Comparison of ENCODE assay signal across 8 cellular contexts in genomic region chr7:100190059-100190711, GRCh38. TPM values are rescaled to one million over a fixed set of nuclear protein-coding genes. Genes with fewer than 3 reads are reported as not detected.
DNase-seq lines count a peak whose midpoint lies in the region; ATAC-seq and TF ChIP-seq lines count a peak whose summit lies in the region.

No MANE protein-coding gene starts in this region.

- no peak overlapping the region for H3K4me3 ChIP-seq in liver (ENCODE audit: low read depth in 1 of 3, low read length in 3 of 3)

- no peaks in the 10 kb centered on the region for H3K9me3 Mint-ChIP-seq in activated T-helper 17 cell treated with anti-CD3 and anti-CD28 coated beads, Interleukin-2, amount 50 U/mL, for 72 hours

- intact Hi-C loops in posterior vena cava (cut with DNase I), result loop anchor here in 1 of 2 donors (10.0 kb wide), 1 partner anchor 1045 kb away; the partner anchor contains the start of gene SMURF1

- H3K9me3 ChIP-seq in liver (ENCODE audit: control insufficient read depth in 4 of 4, low read length in 3 of 4), result no peaks in the 10 kb centered on the region

- no peaks in the 10 kb centered on the region for H3K36me3 Mint-ChIP-seq in activated T-helper 17 cell treated with anti-CD3 and anti-CD28 coated beads, Interleukin-2, amount 50 U/mL, for 72 hours (ENCODE audit: low read depth)

- no peak overlapping the region for H3K9ac ChIP-seq in liver (ENCODE audit: low read depth in 1 of 2, low read length in 2 of 2)

- no peak overlapping the region for H3K27ac ChIP-seq in liver (ENCODE audit: low read depth in 1 of 2, low read length in 2 of 2)

- H3K4me3 Mint-ChIP-seq in activated T-helper 17 cell treated with anti-CD3 and anti-CD28 coated beads, Interleukin-2, amount 50 U/mL, for 72 hours, result no peak overlapping the region

- DNase-seq in GM10266 (ENCODE audit: extremely low spot score), result peak; percentile 23
- DNase-seq in HT1080 (ENCODE audit: low read depth), result peak; percentile 33
- DNase-seq in posterior vena cava (ENCODE audit: low spot score), result no peak
- DNase-seq in stimulated activated CD8-positive, alpha-beta memory T cell treated with anti-CD3 and anti-CD28 coated beads, Interleukin-4, amount 100 ng/mL, for 48 hours, result no peak

- H3K27ac Mint-ChIP-seq in activated T-helper 17 cell treated with anti-CD3 and anti-CD28 coated beads, Interleukin-2, amount 50 U/mL, for 72 hours, result peak overlapping the region; percentile 53

- no peaks in the 10 kb centered on the region for H3K36me3 ChIP-seq in liver (ENCODE audit: control insufficient read depth in 4 of 4, insufficient read depth in 3 of 4, low read depth in 1 of 4, low read length in 3 of 4)

- peaks cover 6% of the 10 kb centered on the region for H3K4me1 Mint-ChIP-seq in activated T-helper 17 cell treated with anti-CD3 and anti-CD28 coated beads, Interleukin-2, amount 50 U/mL, for 72 hours

- no peaks in the 10 kb centered on the region for H3K4me1 ChIP-seq in liver (ENCODE audit: control insufficient read depth in 4 of 4, insufficient read depth in 4 of 4, low read length in 3 of 4)

- peak; percentile 73 to 81 for TF ChIP-seq RAD21 in liver (IDR thresholded peaks at IDR 0.05)

- no peaks in the 10 kb centered on the region for H3K27me3 ChIP-seq in liver (ENCODE audit: control insufficient read depth in 4 of 4, insufficient read depth in 4 of 4, low read length in 3 of 4)

- no peaks in the 10 kb centered on the region for H3K27me3 Mint-ChIP-seq in activated T-helper 17 cell treated with anti-CD3 and anti-CD28 coated beads, Interleukin-2, amount 50 U/mL, for 72 hours

- 40% methylated on average over 4 of the region's 4 CpGs for WGBS in liver

- TF ChIP-seq CTCF in GM10266 (IDR thresholded peaks at IDR 0.05; ENCODE audit: control insufficient read depth, insufficient read depth, low read depth, missing control alignments), result peak; percentile 57
- TF ChIP-seq CTCF in liver (IDR thresholded peaks at IDR 0.05; ENCODE audit: low read depth, low read length, missing input control), result peak; percentile 40

- ATAC-seq in activated T-helper 17 cell treated with anti-CD3 and anti-CD28 coated beads, Interleukin-2, amount 50 U/mL, for 72 hours (replicated peaks), result peak; percentile 80
- no peak for ATAC-seq in HG03442 (IDR thresholded peaks at IDR 0.05; ENCODE audit: unreplicated experiment)
- ATAC-seq in HG03135 (IDR thresholded peaks at IDR 0.05; ENCODE audit: unreplicated experiment), result no peak

TF ChIP-seq in liver, 16 proteins besides CTCF, POLR2A, EP300 and RAD21:
- TF ChIP-seq EGR1 (IDR thresholded peaks at IDR 0.05; ENCODE audit: low read depth in 2 of 2), result no peak
- no peak for TF ChIP-seq NR2F2 (IDR thresholded peaks at IDR 0.05)
- TF ChIP-seq REST (IDR thresholded peaks at IDR 0.05), result no peak
- TF ChIP-seq HNF4A (conservative IDR thresholded peaks at IDR 0.05), result no peak
- no peak for TF ChIP-seq YY1 (IDR thresholded peaks at IDR 0.05)
- no peak for TF ChIP-seq FOXA1 (IDR thresholded peaks at IDR 0.05)
- no peak for TF ChIP-seq HNF4G (IDR thresholded peaks at IDR 0.05)
- no peak for TF ChIP-seq FOXA2 (IDR thresholded peaks at IDR 0.05)
- no peak for TF ChIP-seq JUND (IDR thresholded peaks at IDR 0.05)
- TF ChIP-seq ZBTB33 (IDR thresholded peaks at IDR 0.05), result no peak
- TF ChIP-seq ATF3 (IDR thresholded peaks at IDR 0.05), result no peak

RNA-seq across cellular contexts. Expression of gene STAG3, which starts 12.5 kb away (rescaled TPM):
- 0.10 and 0.23 TPM in 2 replicates for total RNA-seq in HT1080 (2014; rRNA removed; shearing (Covaris generic))
- 0.08 and 0.11 TPM in 2 replicates for polyA plus RNA-seq in HT1080 (2015; cell fraction: cytosol; rRNA removed)
- 0.07 and 2.1 TPM in 2 replicates for polyA plus RNA-seq in HT1080 (2015; cell fraction: nucleus; rRNA removed)
- 10 to 100 TPM in 1 of 2 donors, 1 to 10 TPM in 1; 7.8 to 22.1 TPM for total RNA-seq in activated T-helper 17 cell treated with anti-CD3 and anti-CD28 coated beads, Interleukin-2, amount 50 U/mL, for 72 hours
- total RNA-seq in liver (1 to 10 TPM in 1 of 2 donors, under 1 TPM in 1; 0.28 to 1.1 TPM), posterior vena cava (1 to 10 TPM in 1 of 2 donors, under 1 TPM in 1; 0.52 to 1.2 TPM)
- polyA plus RNA-seq in liver, result 1 to 10 TPM; 5.4 to 7.0 TPM

RNA-seq across cellular contexts. Expression of gene GPC2, which starts 13.0 kb away (rescaled TPM):
- 0.51 TPM in 1 of 2 replicates, not detected in the other for total RNA-seq in HT1080 (2014; rRNA removed; shearing (Covaris generic))
- 0.26 and 0.53 TPM in 2 replicates for polyA plus RNA-seq in HT1080 (2015; cell fraction: cytosol; rRNA removed)
- 1.5 and 1.6 TPM in 2 replicates for polyA plus RNA-seq in HT1080 (2015; cell fraction: nucleus; rRNA removed)
- total RNA-seq in activated T-helper 17 cell treated with anti-CD3 and anti-CD28 coated beads, Interleukin-2, amount 50 U/mL, for 72 hours, result 1 to 10 TPM; 2.8 to 4.9 TPM
- under 1 TPM; 0.33 to 0.79 TPM for total RNA-seq in liver
- polyA plus RNA-seq in liver, result under 1 TPM in 1 of 2 donors, not detected in 1; 0.14 TPM
- 1 to 10 TPM in 1 of 2 donors, under 1 TPM in 1; 0.81 to 1.2 TPM for total RNA-seq in posterior vena cava

RNA-seq across cellular contexts. Expression of gene GAL3ST4, which starts 21.8 kb away (rescaled TPM):
- 0.34 and 0.37 TPM in 2 replicates for total RNA-seq in HT1080 (2014; rRNA removed; shearing (Covaris generic))
- 0.56 and 0.73 TPM in 2 replicates for polyA plus RNA-seq in HT1080 (2015; cell fraction: cytosol; rRNA removed)
- polyA plus RNA-seq in HT1080 (2015; cell fraction: nucleus; rRNA removed), result 0.44 and 1.0 TPM in 2 replicates
- total RNA-seq in activated T-helper 17 cell treated with anti-CD3 and anti-CD28 coated beads, Interleukin-2, amount 50 U/mL, for 72 hours, result 1 to 10 TPM; 1.1 to 3.9 TPM
- total RNA-seq in liver, result under 1 TPM; 0.17 to 0.28 TPM
- under 1 TPM; 0.18 to 0.57 TPM for polyA plus RNA-seq in liver
- total RNA-seq in posterior vena cava, result 10 to 100 TPM in 1 of 2 donors, 1 to 10 TPM in 1; 6.2 to 11.2 TPM

RNA-seq across cellular contexts. Expression of gene PVRIG, which starts 29.6 kb away (rescaled TPM):
- not detected in 2 replicates for total RNA-seq in HT1080 (2014; rRNA removed; shearing (Covaris generic))
- not detected in 2 replicates for polyA plus RNA-seq in HT1080 (2015; cell fraction: cytosol; rRNA removed)
- not detected in 2 replicates for polyA plus RNA-seq in HT1080 (2015; cell fraction: nucleus; rRNA removed)
- total RNA-seq in activated T-helper 17 cell treated with anti-CD3 and anti-CD28 coated beads, Interleukin-2, amount 50 U/mL, for 72 hours, result 10 to 100 TPM; 16.1 to 28.5 TPM
- under 1 TPM; 0.37 to 0.59 TPM for total RNA-seq in liver
- under 1 TPM; 0.58 to 0.81 TPM for polyA plus RNA-seq in liver
- under 1 TPM; 0.42 to 0.67 TPM for total RNA-seq in posterior vena cava

RNA-seq across cellular contexts. Expression of gene TRAPPC14, which starts 31.7 kb away (rescaled TPM):
- 14.1 and 17.4 TPM in 2 replicates for total RNA-seq in HT1080 (2014; rRNA removed; shearing (Covaris generic))
- polyA plus RNA-seq in HT1080 (2015; cell fraction: cytosol; rRNA removed), result 16.5 and 18.3 TPM in 2 replicates
- 110 and 128 TPM in 2 replicates for polyA plus RNA-seq in HT1080 (2015; cell fraction: nucleus; rRNA removed)
- total RNA-seq in activated T-helper 17 cell treated with anti-CD3 and anti-CD28 coated beads, Interleukin-2, amount 50 U/mL, for 72 hours, result 10 to 100 TPM; 15.4 to 22.1 TPM
- total RNA-seq in liver, result 1 to 10 TPM; 3.5 to 6.9 TPM
- 1 to 10 TPM; 2.8 to 9.7 TPM for polyA plus RNA-seq in liver
- total RNA-seq in posterior vena cava, result 10 to 100 TPM; 11.2 to 13.3 TPM

Comparison
In these comparisons a context has a peak if more than half of its experiments do, and no peak if none do; other contexts are left out.
1. DNase-seq: peak in GM10266 (single experiment) and HT1080 (single experiment); none in posterior vena cava (single experiment) and stimulated activated CD8-positive, alpha-beta memory T cell treated with anti-CD3 and anti-CD28 coated beads, Interleukin-4, amount 100 ng/mL, for 48 hours (single experiment).